9 cellular contexts compared by ENCODE assay signal in the genomic region with DNA sequence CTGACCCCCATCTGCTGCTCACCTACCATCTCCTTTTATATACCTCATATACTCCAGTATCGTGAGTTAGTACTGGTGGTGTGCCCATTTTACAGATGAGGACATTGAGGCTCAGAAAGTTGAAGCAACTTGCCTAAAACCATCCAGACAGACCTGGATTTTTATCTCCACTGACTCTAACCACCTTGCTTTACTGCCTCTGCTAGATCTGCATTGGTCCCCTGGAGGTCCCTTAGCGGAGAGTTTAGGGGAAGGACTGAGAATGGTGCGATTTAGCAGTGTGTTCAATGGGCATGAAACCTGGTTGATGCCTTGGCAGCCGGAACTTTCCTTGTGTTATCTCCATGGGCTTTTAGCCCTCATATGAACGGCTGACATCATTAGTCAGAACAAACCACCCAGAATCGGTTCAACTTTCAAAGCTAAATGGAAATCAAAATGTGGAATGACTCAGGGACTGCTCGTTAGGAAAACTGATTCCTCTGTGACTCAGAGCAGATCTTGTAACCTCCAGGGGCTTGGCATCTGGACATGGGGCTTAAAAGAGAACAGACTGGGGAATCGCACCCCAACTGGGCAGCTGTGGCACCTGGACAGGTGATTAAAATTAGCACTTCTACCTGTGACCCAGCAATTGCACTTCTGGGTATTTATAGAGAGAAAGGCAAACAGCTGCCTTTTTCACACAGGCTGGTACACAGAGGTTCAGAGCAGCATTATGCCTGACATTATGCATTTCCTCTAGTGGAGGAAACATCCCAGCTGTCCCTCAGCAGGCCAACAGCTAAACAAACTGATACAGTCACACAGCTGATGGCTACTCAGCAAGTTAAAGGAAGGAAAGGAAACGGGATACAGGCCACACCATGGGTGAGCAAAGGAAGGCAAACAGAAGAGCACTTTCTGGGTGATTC. TPM values are rescaled to one million over a fixed set of nuclear protein-coding genes. Genes with fewer than 3 reads are reported as not detected.
DNase-seq lines count a peak whose midpoint lies in the region; ATAC-seq and TF ChIP-seq lines count a peak whose summit lies in the region.
"Had no signal": no experiment of that assay in that cellular context is flagged by ENCODE, and none has a peak within 500 bp of the region (broad histone marks: within the 10 kb centered on the region; RNA-seq: fewer than 3 reads in every experiment).

No MANE protein-coding gene starts in this region.

- no peaks in the 10 kb centered on the region for H3K9me3 ChIP-seq in esophagus (ENCODE audit: control insufficient read depth in 2 of 2, insufficient read depth in 1 of 2, low read depth in 1 of 2, low read length in 1 of 2)

- peak overlapping the region; percentile 63 to 85 for H3K27ac ChIP-seq in esophagus (ENCODE audit: low read depth in 2 of 2, low read length in 1 of 2)

- H3K4me3 Mint-ChIP-seq in osteocyte (ENCODE audit: unreplicated experiment): no peak overlapping the region

- DNase-seq in EH (ENCODE audit: low read depth): peak; percentile 91
- peak; percentile 62 for DNase-seq in NCI-H748 treated with DMSO at 0.1 percent for 48 hours (lab: John Stamatoyannopoulos, UW)
- no peak for DNase-seq in osteocyte (ENCODE audit: extremely low spot score, unreplicated experiment)
- no peak for DNase-seq in activated CD8-positive, alpha-beta memory T cell treated with anti-CD3 and anti-CD28 coated beads for 24 hours
- DNase-seq in GF-D8 (lab: John Stamatoyannopoulos, UW): no peak

- ATAC-seq in GM21367 (IDR thresholded peaks at IDR 0.05; ENCODE audit: unreplicated experiment): no peak
- ATAC-seq in GM21576 (IDR thresholded peaks at IDR 0.05; ENCODE audit: unreplicated experiment): no peak

- H3K36me3 Mint-ChIP-seq in osteocyte (ENCODE audit: unreplicated experiment): no peaks in the 10 kb centered on the region

- no peaks in the 10 kb centered on the region for H3K36me3 ChIP-seq in esophagus (ENCODE audit: control insufficient read depth in 2 of 2, insufficient read depth in 2 of 2, low read length in 1 of 2)

- no peaks in the 10 kb centered on the region for H3K9me3 Mint-ChIP-seq in osteocyte (ENCODE audit: unreplicated experiment)

- H3K4me1 Mint-ChIP-seq in osteocyte (ENCODE audit: unreplicated experiment): peaks cover 15% of the 10 kb centered on the region

- H3K27ac Mint-ChIP-seq in osteocyte (ENCODE audit: unreplicated experiment): peak overlapping the region; percentile 80

- TF ChIP-seq CTCF in osteocyte (IDR thresholded peaks at IDR 0.05): no peak

- H3K4me3 ChIP-seq in esophagus (ENCODE audit: low read depth in 1 of 2, low read length in 2 of 2): no peak overlapping the region

- 38 to 39% methylated on average over 9 of the region's 9 CpGs for WGBS in esophagus, 2 donors

- peaks cover 4% of the 10 kb centered on the region for H3K27me3 Mint-ChIP-seq in osteocyte (ENCODE audit: unreplicated experiment)

- H3K4me1 ChIP-seq in esophagus (ENCODE audit: control insufficient read depth in 2 of 2, insufficient read depth in 2 of 2, low read length in 1 of 2): peaks cover 2 to 9% of the 10 kb centered on the region in 2 donors

- no peaks in the 10 kb centered on the region for H3K27me3 ChIP-seq in esophagus (ENCODE audit: control insufficient read depth in 1 of 2, insufficient read depth in 2 of 2, low read length in 2 of 2)

RNA-seq across cellular contexts. Expression of a gene that starts 25.3 kb away (rescaled TPM):
- 10 to 100 TPM in 1 of 2 donors, 1 to 10 TPM in 1; 7.4 to 15.4 TPM for polyA plus RNA-seq in esophagus
- total RNA-seq in osteocyte: 0.81 and 0.86 TPM in 2 replicates
- total RNA-seq: activated CD8-positive, alpha-beta memory T cell treated with anti-CD3 and anti-CD28 coated beads for 36 hours had no signal

Comparison
In these comparisons a context has a peak if more than half of its experiments do, and no peak if none do; other contexts are left out.
1. DNase-seq: peak in EH (single experiment) and NCI-H748 treated with DMSO at 0.1 percent for 48 hours (single experiment); none in osteocyte (single experiment), activated CD8-positive, alpha-beta memory T cell treated with anti-CD3 and anti-CD28 coated beads for 24 hours (single experiment) and GF-D8 (single experiment).